ENCODE assay signal across 8 cellular contexts in the genomic region with DNA sequence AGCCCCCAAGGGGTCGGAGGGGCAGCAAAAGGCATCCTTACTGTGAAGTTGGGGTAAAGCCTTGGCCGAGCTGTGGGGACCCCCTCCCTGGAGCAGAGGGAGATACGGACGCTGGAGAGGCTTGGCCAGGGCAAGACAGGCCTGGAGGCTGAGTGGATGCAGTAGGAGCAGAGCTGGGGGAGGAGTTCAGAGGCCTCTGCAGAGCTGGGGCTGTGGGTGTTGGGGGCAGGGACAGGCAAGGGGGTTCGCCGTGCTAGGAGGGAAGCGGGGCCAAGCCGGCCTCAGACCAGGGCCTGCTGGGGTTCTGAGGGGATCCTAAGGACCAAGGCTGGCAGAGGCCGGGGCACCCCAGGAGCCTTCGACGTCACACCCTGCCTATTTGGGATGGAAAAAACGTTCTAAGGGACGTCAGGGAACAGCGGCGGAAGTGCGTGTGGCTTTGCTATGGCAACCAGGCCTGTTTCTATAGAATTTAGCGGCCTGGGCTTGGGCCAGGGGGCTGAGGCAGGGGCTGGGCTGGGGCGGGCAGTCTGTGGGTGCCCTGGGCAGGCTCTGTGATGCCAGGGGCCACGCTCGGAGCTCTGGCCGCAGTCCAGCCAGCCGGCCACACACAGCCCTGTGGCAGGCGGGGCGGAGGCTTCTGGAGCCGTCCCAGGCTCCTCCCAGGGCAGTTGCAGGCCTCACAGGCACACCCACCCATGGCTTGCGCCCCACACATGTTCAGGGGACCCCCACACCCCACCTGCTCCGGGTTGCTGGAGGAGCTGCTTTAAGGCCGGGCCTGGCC. TPM values are rescaled to one million over a fixed set of nuclear protein-coding genes. Genes with fewer than 3 reads are reported as not detected.
A peak's percentile ranks its signal among the peaks of the same experiment; 100 is the strongest.
DNase-seq lines count a peak whose midpoint lies in the region; FAIRE-seq and TF ChIP-seq lines count a peak whose summit lies in the region.

No MANE protein-coding gene starts in this region.

- no peak for TF ChIP-seq CTCF in ovary (IDR thresholded peaks at IDR 0.05)
- TF ChIP-seq CTCF in D721Med (IDR thresholded peaks at IDR 0.05; ENCODE audit: insufficient read depth, missing control alignments) = no peak

- H3K27ac ChIP-seq in ovary = peak overlapping the region; percentile 28 to 39

- DNase-seq in AG20443 (ENCODE audit: low spot score) (peak; percentile 65), T1000 (lab: John Stamatoyannopoulos, UW) (peak; percentile 25), fibroblast of peridontal ligament (ENCODE audit: extremely low read depth) (peak; percentile 88), ovary (peak in 4 of 5 donors; percentile 63 to 70 (median 67)), D721Med (ENCODE audit: insufficient read length, low spot score) (no peak), NCI-H774 (lab: John Stamatoyannopoulos, UW) (no peak), NCI-H345 (lab: John Stamatoyannopoulos, UW) (no peak), KG1 (lab: John Stamatoyannopoulos, UW) (no peak)

- H3K36me3 ChIP-seq in ovary = no peaks in the 10 kb centered on the region

- peak overlapping the region; percentile 30 for H3K4me3 ChIP-seq in ovary

- H3K9me3 ChIP-seq in ovary = no peaks in the 10 kb centered on the region

- peaks cover 18% of the 10 kb centered on the region for H3K4me1 ChIP-seq in ovary (ENCODE audit: insufficient read depth)

- no peaks in the 10 kb centered on the region for H3K27me3 ChIP-seq in ovary

- 37 to 44% (median 37%) methylated on average over 26 to 28 of the region's 28 CpGs for WGBS in ovary, 3 donors

- TF ChIP-seq POLR2A in ovary (IDR thresholded peaks at IDR 0.05) = no peak

- intact Hi-C loops in ovary (cut with DNase I) = loop anchor here in 1 of 4 donors (10.0 kb wide), 1 partner anchor 96 kb away; a partner anchor contains a TSS

- TF ChIP-seq EP300 in ovary (IDR thresholded peaks at IDR 0.05) = no peak

- no peak for FAIRE-seq in D721Med (lab: Jason Lieb, UNC)

RNA-seq across cellular contexts. Expression of a gene that starts 3.7 kb away (rescaled TPM):
- 10 to 100 TPM; 20.5 to 68.0 (median 48.0) TPM for total RNA-seq in ovary
- 10 to 100 TPM; 13.3 to 26.3 TPM for polyA plus RNA-seq in ovary

RNA-seq across cellular contexts. Expression of a gene that starts 10.8 kb away (rescaled TPM):
- total RNA-seq in ovary = under 1 TPM in 2 of 7 donors, not detected in 5; 0.12 to 0.80 TPM
- polyA plus RNA-seq in ovary = under 1 TPM; 0.19 to 0.50 TPM

RNA-seq across cellular contexts. Expression of a gene that starts 23.5 kb away (rescaled TPM):
- 100 to 1,000 TPM in 6 of 7 donors, 10 to 100 TPM in 1; 78.8 to 203 (median 145) TPM for total RNA-seq in ovary
- polyA plus RNA-seq in ovary = 100 to 1,000 TPM in 1 of 2 donors, 1 to 10 TPM in 1; 8.7 to 113 TPM

RNA-seq across cellular contexts. Expression of a gene that starts 37.2 kb away (rescaled TPM):
- total RNA-seq in ovary = 1 to 10 TPM in 1 of 7 donors, under 1 TPM in 6; 0.10 to 2.4 (median 0.60) TPM
- under 1 TPM in 1 of 2 donors, not detected in 1; 0.52 TPM for polyA plus RNA-seq in ovary

RNA-seq across cellular contexts. Expression of a gene that starts 46.0 kb away (rescaled TPM):
- total RNA-seq in ovary = 10 to 100 TPM; 24.5 to 56.2 (median 28.4) TPM
- 10 to 100 TPM in 1 of 2 donors, 1 to 10 TPM in 1; 7.4 to 42.9 TPM for polyA plus RNA-seq in ovary

Comparison
In these comparisons a context has a peak if more than half of its experiments do, and no peak if none do; other contexts are left out.
1. DNase-seq: peak in AG20443 (single experiment), T1000 (single experiment), fibroblast of peridontal ligament (single experiment) and ovary (4 of 5); none in D721Med (single experiment), NCI-H774 (single experiment), NCI-H345 (single experiment) and KG1 (single experiment).